Comparison of ENCODE assay signal across 8 cellular contexts in the genomic region with DNA sequence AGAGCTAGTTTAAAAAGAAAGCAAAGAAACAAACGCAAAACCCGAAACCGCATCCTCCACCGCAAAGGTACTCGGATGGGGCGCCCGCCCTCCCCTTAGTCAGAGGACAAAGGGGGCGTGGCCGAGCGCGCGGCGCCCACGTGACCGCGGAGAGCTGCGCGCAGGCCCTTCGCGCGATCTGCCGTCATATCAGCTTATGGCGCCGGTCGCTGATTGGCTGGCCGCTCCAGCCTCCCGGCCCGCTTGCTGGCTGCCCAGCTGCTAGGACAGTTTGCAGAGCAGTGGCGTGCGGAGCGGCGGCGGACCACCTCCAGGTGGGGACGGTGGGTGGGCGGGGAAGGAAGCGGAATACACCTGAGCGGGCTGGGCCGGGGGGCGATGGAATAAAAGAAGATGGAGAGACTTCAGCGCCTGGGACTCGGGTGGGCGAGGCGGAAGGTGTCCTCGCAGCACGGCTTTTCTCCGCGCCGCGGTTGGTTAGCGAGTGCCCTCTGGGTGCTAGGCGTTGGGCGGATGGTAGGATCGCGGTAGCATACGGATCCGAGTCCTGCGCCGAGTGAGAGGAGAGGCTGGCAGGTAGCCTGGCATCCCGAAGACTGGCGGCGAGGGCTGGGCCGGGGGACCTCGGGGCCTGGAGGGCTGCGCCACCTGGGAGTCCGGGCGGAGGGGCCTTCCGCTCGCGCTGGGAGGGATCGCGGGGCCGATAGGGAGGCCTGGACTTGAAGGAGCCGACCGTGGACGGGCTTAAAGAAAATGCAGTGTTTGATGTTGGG. TPM values are rescaled to one million over a fixed set of nuclear protein-coding genes. Genes with fewer than 3 reads are reported as not detected.
DNase-seq lines count a peak whose midpoint lies in the region; ATAC-seq, FAIRE-seq and TF ChIP-seq lines count a peak whose summit lies in the region.

Gene SC5D (plus strand): TSS at position 269 of the 773 bp plus-strand sequence. CDS start 10,605 bp downstream, outside the sequence.

- H3K27me3 Mint-ChIP-seq in chondrocyte (ENCODE audit: low read depth) = peaks cover 2% of the 10 kb centered on the region

- H3K4me1 Mint-ChIP-seq in chondrocyte (ENCODE audit: low read depth) = peaks cover 37% of the 10 kb centered on the region

- H3K4me3 ChIP-seq in kidney (ENCODE audit: low read length in 2 of 2) = peak within 1 kb of the TSS; percentile 91 to 92

- no peak for FAIRE-seq in kidney (lab: Jason Lieb, UNC)

- TF ChIP-seq CTCF in chondrocyte (IDR thresholded peaks at IDR 0.05) = peak; percentile 32
- no peak for TF ChIP-seq CTCF in kidney (IDR thresholded peaks at IDR 0.05; ENCODE audit: borderline replicate concordance, extremely low read depth, insufficient read depth)

- H3K36me3 ChIP-seq in kidney (ENCODE audit: control insufficient read depth in 1 of 2, insufficient read depth in 2 of 2, low read length in 2 of 2) = no peaks in the 10 kb centered on the region

- H3K27ac ChIP-seq in kidney (ENCODE audit: low read depth in 2 of 2, low read length in 2 of 2) = peak within 1 kb of the TSS; percentile 93

- no peaks in the 10 kb centered on the region for H3K9me3 Mint-ChIP-seq in chondrocyte (ENCODE audit: low read depth)

- ATAC-seq in HG03432 (IDR thresholded peaks at IDR 0.05; ENCODE audit: unreplicated experiment) = peak; percentile 98

- DNase-seq in AG20443 (ENCODE audit: low spot score) = peak; percentile 99
- DNase-seq in NCI-H510A (lab: John Stamatoyannopoulos, UW) = peak; percentile 87
- peak; percentile 88 to 89 for DNase-seq in activated CD4-positive, alpha-beta T cell treated with anti-CD3 and anti-CD28 coated beads for 24 hours (ENCODE audit: low read depth in 2 of 2)
- peak; percentile 96 for DNase-seq in chondrocyte (ENCODE audit: low spot score)
- DNase-seq in kidney = peak; percentile 98
- DNase-seq in stimulated activated CD4-positive, alpha-beta T cell treated with anti-CD3 and anti-CD28 coated beads, Interleukin-15, amount 100 ng/mL, for 24 hours = peak; percentile 96

- peak within 1 kb of the TSS; percentile 93 for H3K27ac Mint-ChIP-seq in chondrocyte (ENCODE audit: unreplicated experiment)

- TF ChIP-seq POLR2A in GM19099 (IDR thresholded peaks at IDR 0.05; ENCODE audit: extremely low read depth, insufficient read length, low read depth) = peak; percentile 89

- H3K4me3 Mint-ChIP-seq in chondrocyte (ENCODE audit: unreplicated experiment) = peak within 1 kb of the TSS; percentile 82

- no peaks in the 10 kb centered on the region for H3K36me3 Mint-ChIP-seq in chondrocyte (ENCODE audit: low read depth)

- H3K4me1 ChIP-seq in kidney (ENCODE audit: control insufficient read depth in 1 of 2, insufficient read depth in 1 of 2, low read depth in 1 of 2, low read length in 2 of 2) = peaks cover 0 to 4% of the 10 kb centered on the region in 2 donors

- intact Hi-C loops in kidney (cut with DNase I) = no loop called here

- peak within 1 kb of the TSS; percentile 88 to 96 for H3K9ac ChIP-seq in kidney (ENCODE audit: low read length in 2 of 2)

- H3K9me3 ChIP-seq in kidney (ENCODE audit: control insufficient read depth in 1 of 2, low read length in 2 of 2) = no peaks in the 10 kb centered on the region

RNA-seq across cellular contexts. Expression of gene SC5D, which starts in this region (rescaled TPM):
- total RNA-seq in chondrocyte = 38.9 to 53.4 TPM (median 47.6 TPM) in 3 replicates
- total RNA-seq in kidney = 26.6 TPM
- polyA plus RNA-seq in kidney (ENCODE audit: insufficient read depth, low read depth, low replicate concordance) = 43.3 TPM

Comparison
In these comparisons a context has a peak if more than half of its experiments do, and no peak if none do; other contexts are left out.
1. Peak in every context shown above with its lines: DNase-seq, ATAC-seq, H3K4me3 ChIP-seq and H3K27ac ChIP-seq.